In genomic region chr15:31135523-31135922, GRCh38 we compare ENCODE assay signal across 20 cellular contexts. TPM values are rescaled to one million over a fixed set of nuclear protein-coding genes. Genes with fewer than 3 reads are reported as not detected.
"Had no signal": no experiment of that assay in that cellular context is flagged by ENCODE, and none has a peak within 500 bp of the region (broad histone marks: within the 10 kb centered on the region; RNA-seq: fewer than 3 reads in every experiment).

No MANE protein-coding gene starts in this region.

- ATAC-seq: heart right ventricle, psoas muscle had no signal

- DNase-seq: activated B cell treated with CpG ODN at 0.5 μM for 24 hours; activated CD4-positive, alpha-beta T cell treated with anti-CD3 and anti-CD28 coated beads, Interleukin-2, amount 10 ng/mL, durations not matched to agents 7 days and 5 days; activated CD8-positive, alpha-beta memory T cell treated with anti-CD3 and anti-CD28 coated beads for 24 hours; activated naive CD4-positive, alpha-beta T cell treated with anti-CD3 and anti-CD28 coated beads, Interleukin-2, amount 50 U/mL, for 16 hours; activated T-cell treated with anti-CD3 and anti-CD28 coated beads for 4 hours; caudate nucleus; colonic mucosa; effector CD4-positive, alpha-beta T cell; heart right ventricle; kidney; left ventricle myocardium inferior; nephron progenitor cell; psoas muscle; sigmoid colon; stimulated activated CD4-positive, alpha-beta T cell treated with anti-CD3 and anti-CD28 coated beads, Interleukin-2, amount 100 ng/mL, for 24 hours; stimulated activated naive CD4-positive, alpha-beta T cell had no signal

- H3K27ac ChIP-seq: colonic mucosa, heart right ventricle, left ventricle myocardium inferior, psoas muscle, sigmoid colon had no signal

- H3K9me3 ChIP-seq: colonic mucosa, psoas muscle, sigmoid colon had no signal

- FAIRE-seq: endothelial cell of umbilical vein, kidney, TTC549 had no signal

- H3K27me3 ChIP-seq: colonic mucosa, sigmoid colon had no signal

- H3K4me1 ChIP-seq: colonic mucosa, heart right ventricle, left ventricle myocardium inferior, psoas muscle, sigmoid colon had no signal

- H3K36me3 ChIP-seq: colonic mucosa, heart right ventricle, left ventricle myocardium inferior, sigmoid colon had no signal

- H3K4me3 ChIP-seq: colonic mucosa, heart right ventricle, left ventricle myocardium inferior, psoas muscle, sigmoid colon had no signal

RNA-seq across cellular contexts. Expression of gene TRPM1, which starts 34.0 kb away (rescaled TPM):
- total RNA-seq: activated B cell treated with CpG ODN at 0.5 μM for 24 hours; activated CD4-positive, alpha-beta T cell treated with anti-CD3 and anti-CD28 coated beads, Interleukin-2, amount 10 ng/mL, durations not matched to agents 7 days and 5 days; activated T-helper 2 cell treated with anti-CD3 and anti-CD28 coated beads, Interferon-gamma antibody, Interleukin-2, Interleukin-4, amounts not matched to agents 10 μg/mL and 5 μg/mL and 100 μg/mL, durations not matched to agents 14 hours and 24 hours and 36 hours; colonic mucosa; endothelial cell of umbilical vein; frontal cortex; heart right ventricle; kidney; left ventricle myocardium inferior; psoas muscle; sigmoid colon had no signal
